In genomic region chr6:165770430-165771082, GRCh38 we compare ENCODE assay signal across 21 cellular contexts.
"Had no signal": no experiment of that assay in that cellular context is flagged by ENCODE, and none has a peak within 500 bp of the region (broad histone marks: within the 10 kb centered on the region; RNA-seq: fewer than 3 reads in every experiment).

No MANE protein-coding gene starts in this region.

- H3K36me3 ChIP-seq: thyroid gland, upper lobe of right lung had no signal

- H3K79me2 ChIP-seq: parathyroid adenoma had no signal

- H3K4me1 ChIP-seq: body of pancreas, parathyroid adenoma had no signal

- FAIRE-seq: frontal cortex, islet of Langerhans had no signal

- H2AFZ ChIP-seq: parathyroid adenoma had no signal

- H3K9me3 ChIP-seq: body of pancreas, thyroid gland, upper lobe of right lung had no signal

- H3K4me3 ChIP-seq: body of pancreas, thyroid gland, upper lobe of right lung had no signal

- H3K27ac ChIP-seq: body of pancreas, epithelial cell of prostate, parathyroid adenoma, thyroid gland, upper lobe of right lung had no signal

- DNase-seq: activated CD4-positive, alpha-beta memory T cell treated with anti-CD3 and anti-CD28 coated beads, Interleukin-2, amount 10 ng/mL, durations not matched to agents 7 days and 5 days; activated CD4-positive, alpha-beta T cell treated with anti-CD3 and anti-CD28 coated beads, Interleukin-2, amount 10 ng/mL, durations not matched to agents 24 days and 14 days; activated effector memory CD4-positive, alpha-beta T cell treated with Interleukin-2 at 50 U/mL for 16 hours; activated naive CD4-positive, alpha-beta T cell treated with anti-CD3 and anti-CD28 coated beads for 36 hours; activated naive CD8-positive, alpha-beta T cell treated with anti-CD3 and anti-CD28 coated beads, Interleukin-2, amount 10 ng/mL, durations not matched to agents 7 days and 5 days; activated T-cell treated with anti-CD3 and anti-CD28 coated beads, Interleukin-2, amount 50 U/mL, for 72 hours; amygdala; body of pancreas; effector memory CD4-positive, alpha-beta T cell; hippocampal formation; nucleus accumbens; right cardiac atrium; stimulated activated CD4-positive, alpha-beta T cell treated with anti-CD3 and anti-CD28 coated beads, Interleukin-12 subunit alpha, Interleukin-12 subunit beta, amount 100 ng/mL, for 4 hours; substantia nigra; T-helper 17 cell; thyroid gland; upper lobe of right lung had no signal

- H3K27me3 ChIP-seq: body of pancreas, thyroid gland, upper lobe of right lung had no signal

- H3K9ac ChIP-seq: parathyroid adenoma had no signal
